Comparison of ENCODE assay signal across 24 cellular contexts in the genomic region with DNA sequence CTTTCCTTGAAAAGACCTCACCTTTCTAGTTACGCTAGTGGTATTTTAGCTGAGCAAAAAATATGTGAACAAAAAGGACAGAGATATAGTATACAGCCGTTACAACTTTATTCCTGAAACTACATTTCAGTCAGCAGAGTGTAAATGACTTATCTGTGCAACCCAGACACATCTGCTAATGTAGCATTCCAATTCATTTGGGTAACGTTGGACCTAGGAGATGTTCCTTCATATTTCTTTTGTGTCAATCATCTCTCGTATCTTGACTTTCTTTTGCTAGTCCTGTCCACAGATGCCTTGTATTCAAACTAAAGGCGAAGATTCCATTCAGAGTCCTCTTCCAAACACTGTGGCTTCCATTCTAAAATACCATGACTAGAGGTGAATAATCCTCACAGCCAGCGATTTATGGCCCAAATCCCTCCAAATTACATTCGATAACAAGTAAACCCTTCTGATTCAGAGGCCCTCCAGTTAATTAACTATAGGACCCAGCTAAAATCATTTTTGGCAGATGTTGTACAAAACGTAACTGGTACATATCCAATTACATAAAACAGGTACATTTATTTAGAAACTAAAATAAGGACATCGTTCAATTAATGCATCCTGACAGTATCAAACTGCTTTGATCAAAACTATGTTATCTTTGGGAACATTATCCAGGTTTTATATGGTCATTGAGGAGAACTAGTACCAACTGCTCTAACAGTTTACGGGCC.
"Had no signal": no experiment of that assay in that cellular context is flagged by ENCODE, and none has a peak within 500 bp of the region (broad histone marks: within the 10 kb centered on the region; RNA-seq: fewer than 3 reads in every experiment).

No MANE protein-coding gene starts in this region.

- H3K27me3 ChIP-seq: neural progenitor cell, ovary, right lobe of liver, sigmoid colon, stomach, thyroid gland, tibial nerve, upper lobe of left lung, vagina had no signal

- FAIRE-seq: small intestine, urothelium cell line had no signal

- H3K4me3 ChIP-seq: neural progenitor cell, ovary, psoas muscle, right lobe of liver, sigmoid colon, stomach, thoracic aorta, thyroid gland, tibial nerve, upper lobe of left lung, vagina had no signal

- H3K4me1 ChIP-seq: parathyroid adenoma, psoas muscle, right lobe of liver, sigmoid colon, stomach, thyroid gland, tibial nerve, upper lobe of left lung, vagina had no signal

- DNase-seq: occipital lobe; ovary; psoas muscle; right cardiac atrium; right lobe of liver; sigmoid colon; small intestine; stimulated activated CD4-positive, alpha-beta T cell treated with anti-CD3 and anti-CD28 coated beads, Interleukin-15, amount 100 ng/mL, for 24 hours; stimulated activated CD4-positive, alpha-beta T cell treated with anti-CD3 and anti-CD28 coated beads, Interleukin-2, amount 100 ng/mL, for 24 hours; stimulated activated CD4-positive, alpha-beta T cell treated with anti-CD3 and anti-CD28 coated beads, Interleukin-2, amount 100 ng/mL, for 48 hours; stimulated activated CD4-positive, alpha-beta T cell treated with anti-CD3 and anti-CD28 coated beads, Interleukin-4, amount 100 ng/mL, for 24 hours; stimulated activated naive B cell treated with anti-CD40 and anti-IgM and Interleukin-4, amounts not matched to agents 10 μg/mL and 1 μg/mL and 100 μg/mL, for 72 hours; stimulated activated naive CD4-positive, alpha-beta T cell treated with Interleukin-2 at 50 U/mL for 16 hours; stomach; thyroid gland; trophoblast cell; upper lobe of left lung had no signal

- H3K9me3 ChIP-seq: ovary, psoas muscle, right lobe of liver, sigmoid colon, stomach, thoracic aorta, thyroid gland, tibial nerve, upper lobe of left lung, vagina had no signal

- H3K79me2 ChIP-seq: parathyroid adenoma had no signal

- ATAC-seq: psoas muscle; right cardiac atrium; right lobe of liver; stimulated activated effector memory CD8-positive, alpha-beta T cell treated with anti-CD3 and anti-CD28 coated beads, Interleukin-12 subunit alpha, Interleukin-12 subunit beta, amount 100 ng/mL, for 72 hours; stimulated activated naive B cell treated with anti-CD40 and anti-IgM and Interleukin-4, amounts not matched to agents 10 μg/mL and 1 μg/mL and 100 μg/mL, for 72 hours had no signal

- H3K4me2 ChIP-seq: neural progenitor cell had no signal

- H3K9ac ChIP-seq: neural progenitor cell, parathyroid adenoma had no signal

- H3K36me3 ChIP-seq: neural progenitor cell, ovary, right lobe of liver, sigmoid colon, stomach, thoracic aorta, thyroid gland, tibial nerve, upper lobe of left lung, vagina had no signal

- H2AFZ ChIP-seq: neural progenitor cell, parathyroid adenoma had no signal

- H3K27ac ChIP-seq: neural progenitor cell, ovary, parathyroid adenoma, psoas muscle, right lobe of liver, sigmoid colon, stomach, thoracic aorta, thyroid gland, tibial nerve, upper lobe of left lung, vagina had no signal
